ENCODE assay signal across 1 cellular context in genomic region chr11:108316061-108316460, GRCh38.
TF ChIP-seq lines count a peak whose summit lies in the region.

No MANE protein-coding gene starts in this region.

TF ChIP-seq in IMR-90, 13 proteins besides CTCF, POLR2A, EP300 and RAD21:
- TF ChIP-seq MXI1 (IDR thresholded peaks at IDR 0.05; ENCODE audit: borderline replicate concordance, low read depth, low read length) (no peak), FOS (IDR thresholded peaks at IDR 0.05; ENCODE audit: low read depth, low read length) (no peak), MAZ (IDR thresholded peaks at IDR 0.05; ENCODE audit: borderline replicate concordance, low read depth, low read length) (no peak), BHLHE40 (IDR thresholded peaks at IDR 0.05; ENCODE audit: low read depth, low read length) (no peak)
